8 cellular contexts compared by ENCODE assay signal in genomic region chr18:45670281-45670962, GRCh38. TPM values are rescaled to one million over a fixed set of nuclear protein-coding genes. Genes with fewer than 3 reads are reported as not detected.
A peak's percentile ranks its signal among the peaks of the same experiment; 100 is the strongest.
DNase-seq lines count a peak whose midpoint lies in the region; ATAC-seq, FAIRE-seq and TF ChIP-seq lines count a peak whose summit lies in the region.

No MANE protein-coding gene starts in this region.

- peak; percentile 57 for DNase-seq in SIG-M5 (lab: John Stamatoyannopoulos, UW)
- peak; percentile 66 to 84 for DNase-seq in cardiac fibroblast (ENCODE audit: low read depth in 2 of 2)
- DNase-seq in small intestine = peak; percentile 49
- DNase-seq in occipital lobe (lab: John Stamatoyannopoulos, UW) = no peak
- no peak for DNase-seq in NCI-H1048 (lab: John Stamatoyannopoulos, UW)

- no peaks in the 10 kb centered on the region for H3K9me3 ChIP-seq in small intestine (ENCODE audit: control insufficient read depth, low read depth)

- H3K4me1 ChIP-seq in small intestine (ENCODE audit: control insufficient read depth in 2 of 2, insufficient read depth in 1 of 2, low read depth in 1 of 2, low read length in 1 of 2) = peaks cover 0 to 3% of the 10 kb centered on the region in 2 donors

- H3K27ac ChIP-seq in small intestine (ENCODE audit: low read depth in 1 of 2, low read length in 1 of 2) = peak overlapping the region in 1 of 2 donors; percentile 62

- H3K27me3 ChIP-seq in small intestine (ENCODE audit: control insufficient read depth in 2 of 2, insufficient read depth in 2 of 2, low read length in 2 of 2) = no peaks in the 10 kb centered on the region

- TF ChIP-seq CTCF in cardiac fibroblast (IDR thresholded peaks at IDR 0.05; ENCODE audit: low read depth, low read length) = no peak

- H3K4me3 ChIP-seq in cardiac fibroblast (replicated peaks in 1 of 2; ENCODE audit: low read depth in 2 of 2, low read length in 2 of 2) = no peak overlapping the region
- no peak overlapping the region for H3K4me3 ChIP-seq in small intestine (ENCODE audit: low read depth in 1 of 2, low read length in 2 of 2)

- no peaks in the 10 kb centered on the region for H3K36me3 ChIP-seq in small intestine (ENCODE audit: control insufficient read depth in 2 of 2, insufficient read depth in 2 of 2, low read length in 2 of 2)

- FAIRE-seq in small intestine (lab: Jason Lieb, UNC) = no peak

- ATAC-seq in GM21576 (IDR thresholded peaks at IDR 0.05; ENCODE audit: unreplicated experiment) = peak; percentile 59
- no peak for ATAC-seq in HG02852 (IDR thresholded peaks at IDR 0.05; ENCODE audit: unreplicated experiment)
- ATAC-seq in GM21619 (IDR thresholded peaks at IDR 0.05; ENCODE audit: unreplicated experiment) = no peak

- 37 to 47% (median 37%) methylated on average over 14 of the region's 14 CpGs for WGBS in small intestine, 3 donors

RNA-seq across cellular contexts. Expression of gene SLC14A1, which starts 53.6 kb away (rescaled TPM):
- polyA plus RNA-seq in small intestine = 1 to 10 TPM in 1 of 3 donors, not detected in 2; 1.3 TPM
- 4.1 TPM for total RNA-seq in occipital lobe

RNA-seq across cellular contexts. Expression of gene SLC14A2, which starts 55.1 kb away (rescaled TPM):
- polyA plus RNA-seq in small intestine = 1 to 10 TPM in 1 of 3 donors, under 1 TPM in 2; 0.04 to 1.8 (median 0.81) TPM
- 0.16 TPM for total RNA-seq in occipital lobe

Comparison
In these comparisons a context has a peak if more than half of its experiments do, and no peak if none do; other contexts are left out.
1. DNase-seq: peak in SIG-M5 (single experiment), cardiac fibroblast (2 of 2) and small intestine (single experiment); none in occipital lobe (single experiment) and NCI-H1048 (single experiment).